8 cellular contexts compared by ENCODE assay signal in the genomic region with DNA sequence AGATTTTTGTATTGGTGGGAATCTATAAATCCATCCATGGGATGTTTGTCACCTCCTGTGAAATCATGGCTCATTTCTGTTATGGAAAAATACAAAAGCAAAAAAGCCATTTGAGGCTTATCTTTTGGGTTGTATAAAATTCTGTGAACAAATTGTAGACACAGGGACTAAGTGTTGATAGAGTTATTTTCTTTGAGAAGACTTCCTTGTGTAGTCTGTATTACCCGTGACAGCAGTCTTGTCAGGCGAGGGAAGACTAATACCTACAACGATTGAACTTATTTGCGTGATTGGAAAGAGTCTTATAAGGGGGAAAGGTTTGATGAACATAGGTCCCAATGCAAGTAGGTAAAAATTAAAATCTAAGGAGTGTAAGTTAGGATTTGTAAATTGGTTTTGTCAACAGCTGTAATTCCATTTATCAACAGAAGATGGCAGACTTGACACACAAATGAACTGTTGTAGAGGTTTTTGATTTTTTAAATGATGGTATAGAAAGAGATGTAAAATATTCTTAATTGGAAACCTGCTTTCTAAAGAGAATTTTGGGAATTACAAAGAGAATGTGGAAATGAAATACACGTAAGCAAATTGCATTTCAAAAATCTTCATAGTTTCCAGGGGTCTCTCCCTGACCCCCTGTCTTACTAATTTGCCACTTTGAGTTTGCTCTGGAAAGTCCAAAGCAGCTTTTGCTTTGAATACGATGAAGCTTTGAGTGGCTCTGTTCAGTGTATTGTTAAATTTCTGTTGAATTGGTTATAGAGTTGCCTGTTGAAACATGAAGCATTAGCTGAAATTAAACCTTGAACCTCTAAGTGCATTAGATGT. TPM values are rescaled to one million over a fixed set of nuclear protein-coding genes. Genes with fewer than 3 reads are reported as not detected.
DNase-seq lines count a peak whose midpoint lies in the region; ATAC-seq, FAIRE-seq and TF ChIP-seq lines count a peak whose summit lies in the region.

No MANE protein-coding gene starts in this region.

- H3K4me3 Mint-ChIP-seq in activated CD4-positive, alpha-beta memory T cell treated with anti-CD3 and anti-CD28 coated beads for 36 hours = no peak overlapping the region

- intact Hi-C loops in activated CD4-positive, alpha-beta memory T cell treated with anti-CD3 and anti-CD28 coated beads for 36 hours (cut with micrococcal nuclease) = loop anchor here (1.0 kb wide), 1 partner anchor 562 kb away; no protein-coding TSS in a partner anchor

- H3K4me1 ChIP-seq in RWPE2 (ENCODE audit: insufficient read depth, poor library complexity, severe bottlenecking) (no peaks in the 10 kb centered on the region), foreskin keratinocyte (peaks cover 4% of the 10 kb centered on the region), small intestine (ENCODE audit: control insufficient read depth in 2 of 2, insufficient read depth in 1 of 2, low read depth in 1 of 2, low read length in 1 of 2) (no peaks in the 10 kb centered on the region)

- H3K4me1 Mint-ChIP-seq in activated CD4-positive, alpha-beta memory T cell treated with anti-CD3 and anti-CD28 coated beads for 36 hours (ENCODE audit: low read depth) = peaks cover 6% of the 10 kb centered on the region

- H3K36me3 ChIP-seq in RWPE2 (ENCODE audit: low read depth) = no peaks in the 10 kb centered on the region
- H3K36me3 ChIP-seq in small intestine (ENCODE audit: control insufficient read depth in 2 of 2, insufficient read depth in 2 of 2, low read length in 2 of 2) = peaks cover 0 to 2% of the 10 kb centered on the region in 2 donors

- ATAC-seq in RWPE2 (ENCODE audit: low read depth) (no peak), foreskin keratinocyte (peak; percentile 46)

- no peak overlapping the region for H3K4me3 ChIP-seq in RWPE2 (ENCODE audit: severe bottlenecking)
- H3K4me3 ChIP-seq in small intestine (ENCODE audit: low read depth in 1 of 2, low read length in 2 of 2) = no peak overlapping the region

- H3K27ac Mint-ChIP-seq in activated CD4-positive, alpha-beta memory T cell treated with anti-CD3 and anti-CD28 coated beads for 36 hours = no peak overlapping the region

- peaks cover 9% of the 10 kb centered on the region for H3K36me3 Mint-ChIP-seq in activated CD4-positive, alpha-beta memory T cell treated with anti-CD3 and anti-CD28 coated beads for 36 hours

- H3K9me3 ChIP-seq in RWPE2 (ENCODE audit: severe bottlenecking) (no peaks in the 10 kb centered on the region), small intestine (ENCODE audit: control insufficient read depth, low read depth) (no peaks in the 10 kb centered on the region)

- DNase-seq in AG08395 (ENCODE audit: low spot score) (peak; percentile 40), GM18507 (ENCODE audit: extremely low spot score, insufficient read length, low read depth) (no peak), RWPE2 (ENCODE audit: low spot score) (no peak), foreskin keratinocyte (peak in 1 of 2 donors; percentile 15), small intestine (peak; percentile 44), activated T-cell treated with anti-CD3 and anti-CD28 coated beads for 4 hours (no peak), HuH-7 (ENCODE audit: low spot score) (no peak)
- DNase-seq in activated CD4-positive, alpha-beta memory T cell treated with anti-CD3 and anti-CD28 coated beads for 36 hours = no peak

- no peaks in the 10 kb centered on the region for H3K27me3 ChIP-seq in RWPE2 (ENCODE audit: insufficient read depth, poor library complexity, severe bottlenecking)
- H3K27me3 ChIP-seq in foreskin keratinocyte = no peaks in the 10 kb centered on the region
- no peaks in the 10 kb centered on the region for H3K27me3 ChIP-seq in small intestine (ENCODE audit: control insufficient read depth in 2 of 2, insufficient read depth in 2 of 2, low read length in 2 of 2)

- TF ChIP-seq CTCF in RWPE2 (IDR thresholded peaks at IDR 0.05; ENCODE audit: poor library complexity, severe bottlenecking) (peak; percentile 81), foreskin keratinocyte (conservative IDR thresholded peaks at IDR 0.05) (peak; percentile 75)

- no peaks in the 10 kb centered on the region for H3K27me3 Mint-ChIP-seq in activated CD4-positive, alpha-beta memory T cell treated with anti-CD3 and anti-CD28 coated beads for 36 hours

- CTCF ChIA-PET in activated CD4-positive, alpha-beta memory T cell treated with anti-CD3 and anti-CD28 coated beads for 36 hours (lab: Charles Lee) = interaction anchor here (0.7 to 9.4 kb wide), 35 partner anchors 8 to 857 kb away, joined by 3 to 180 read pairs (median 4); no protein-coding TSS in a partner anchor

- H3K27ac ChIP-seq in RWPE2 (ENCODE audit: poor library complexity, severe bottlenecking) (no peak overlapping the region), foreskin keratinocyte (no peak overlapping the region), small intestine (ENCODE audit: low read depth in 1 of 2, low read length in 1 of 2) (no peak overlapping the region)

- WGBS in small intestine, 3 donors = 29 to 60% (median 48%) methylated on average over 6 of the region's 6 CpGs

- FAIRE-seq in GM18507 (lab: Jason Lieb, UNC) (peak; percentile 84), small intestine (lab: Jason Lieb, UNC) (no peak)

- H3K9me3 Mint-ChIP-seq in activated CD4-positive, alpha-beta memory T cell treated with anti-CD3 and anti-CD28 coated beads for 36 hours = no peaks in the 10 kb centered on the region

- POLR2A ChIA-PET in activated CD4-positive, alpha-beta memory T cell treated with anti-CD3 and anti-CD28 coated beads for 36 hours (lab: Charles Lee) = no interaction called here

RNA-seq across cellular contexts. Expression of a gene that starts 33.2 kb away (rescaled TPM):
- total RNA-seq in foreskin keratinocyte = 18.9 and 21.0 TPM in 2 replicates
- polyA plus RNA-seq in foreskin keratinocyte = 24.2 and 26.6 TPM in 2 replicates
- polyA plus RNA-seq in small intestine = 10 to 100 TPM; 10.3 to 18.8 (median 17.6) TPM
- total RNA-seq in activated CD4-positive, alpha-beta memory T cell treated with anti-CD3 and anti-CD28 coated beads for 36 hours = 10 to 100 TPM; 22.6 TPM

Comparison
In these comparisons a context has a peak if more than half of its experiments do, and no peak if none do; other contexts are left out.
1. DNase-seq: peak in AG08395 (single experiment) and small intestine (single experiment); none in GM18507 (single experiment), RWPE2 (single experiment), activated T-cell treated with anti-CD3 and anti-CD28 coated beads for 4 hours (single experiment), HuH-7 (single experiment) and activated CD4-positive, alpha-beta memory T cell treated with anti-CD3 and anti-CD28 coated beads for 36 hours (single experiment).